In genomic region chr18:2258954-2259353, GRCh38 we compare ENCODE assay signal across 2 cellular contexts.
TF ChIP-seq lines count a peak whose summit lies in the region.

No MANE protein-coding gene starts in this region.

TF ChIP-seq in HEK293, 187 proteins besides CTCF, POLR2A, EP300 and RAD21 (continued from another document):
- TF ChIP-seq ZNF561 (tag by site-specific recombination; IDR thresholded peaks at IDR 0.05; ENCODE audit: borderline replicate concordance) = no peak

TF ChIP-seq in K562, 482 proteins besides CTCF, POLR2A, EP300 and RAD21 (continued from another document):
- TF ChIP-seq THAP12 (CRISPR knock-in tag; IDR thresholded peaks at IDR 0.05) (no peak), ZKSCAN1 (IDR thresholded peaks at IDR 0.05; ENCODE audit: low read depth, low read length) (no peak), ERF (CRISPR knock-in tag; IDR thresholded peaks at IDR 0.05) (no peak), ZNF384 (IDR thresholded peaks at IDR 0.05; ENCODE audit: low read depth, low read length) (no peak), HDAC8 (tag; IDR thresholded peaks at IDR 0.05) (no peak)
